1 cellular context compared by ENCODE assay signal in genomic region chr14:68384881-68385280, GRCh38.
TF ChIP-seq lines count a peak whose summit lies in the region.

No MANE protein-coding gene starts in this region.

TF ChIP-seq in H1, 55 proteins besides CTCF, POLR2A, EP300 and RAD21 (continued from another document):
- TF ChIP-seq CHD7 (IDR thresholded peaks at IDR 0.05; ENCODE audit: insufficient replicate concordance, low read length) = no peak
- TF ChIP-seq SUZ12 (IDR thresholded peaks at IDR 0.05; ENCODE audit: low read length) = no peak
- TF ChIP-seq MAFK (IDR thresholded peaks at IDR 0.05; ENCODE audit: low read depth, low read length) = no peak
- TF ChIP-seq BRCA1 (IDR thresholded peaks at IDR 0.05; ENCODE audit: low read depth, low read length) = no peak
- TF ChIP-seq PHF8 (conservative IDR thresholded peaks at IDR 0.05; ENCODE audit: low read depth, low read length) = no peak
- no peak for TF ChIP-seq TAF7 (optimal IDR thresholded peaks at IDR 0.05; ENCODE audit: borderline replicate concordance, low read depth, low read length)
- TF ChIP-seq EGR1 (IDR thresholded peaks at IDR 0.05; ENCODE audit: borderline replicate concordance, low read depth, low read length) = no peak
- no peak for TF ChIP-seq BCL11A (IDR thresholded peaks at IDR 0.05; ENCODE audit: low read depth in 2 of 2, low read length in 2 of 2)
- TF ChIP-seq TCF12 (IDR thresholded peaks at IDR 0.05; ENCODE audit: low read depth, low read length) = no peak
- no peak for TF ChIP-seq EZH2 (IDR thresholded peaks at IDR 0.05; ENCODE audit: low read depth, low read length, severe bottlenecking)
- no peak for TF ChIP-seq CHD1 (IDR thresholded peaks at IDR 0.05; ENCODE audit: low read depth, low read length)
